In the genomic region with DNA sequence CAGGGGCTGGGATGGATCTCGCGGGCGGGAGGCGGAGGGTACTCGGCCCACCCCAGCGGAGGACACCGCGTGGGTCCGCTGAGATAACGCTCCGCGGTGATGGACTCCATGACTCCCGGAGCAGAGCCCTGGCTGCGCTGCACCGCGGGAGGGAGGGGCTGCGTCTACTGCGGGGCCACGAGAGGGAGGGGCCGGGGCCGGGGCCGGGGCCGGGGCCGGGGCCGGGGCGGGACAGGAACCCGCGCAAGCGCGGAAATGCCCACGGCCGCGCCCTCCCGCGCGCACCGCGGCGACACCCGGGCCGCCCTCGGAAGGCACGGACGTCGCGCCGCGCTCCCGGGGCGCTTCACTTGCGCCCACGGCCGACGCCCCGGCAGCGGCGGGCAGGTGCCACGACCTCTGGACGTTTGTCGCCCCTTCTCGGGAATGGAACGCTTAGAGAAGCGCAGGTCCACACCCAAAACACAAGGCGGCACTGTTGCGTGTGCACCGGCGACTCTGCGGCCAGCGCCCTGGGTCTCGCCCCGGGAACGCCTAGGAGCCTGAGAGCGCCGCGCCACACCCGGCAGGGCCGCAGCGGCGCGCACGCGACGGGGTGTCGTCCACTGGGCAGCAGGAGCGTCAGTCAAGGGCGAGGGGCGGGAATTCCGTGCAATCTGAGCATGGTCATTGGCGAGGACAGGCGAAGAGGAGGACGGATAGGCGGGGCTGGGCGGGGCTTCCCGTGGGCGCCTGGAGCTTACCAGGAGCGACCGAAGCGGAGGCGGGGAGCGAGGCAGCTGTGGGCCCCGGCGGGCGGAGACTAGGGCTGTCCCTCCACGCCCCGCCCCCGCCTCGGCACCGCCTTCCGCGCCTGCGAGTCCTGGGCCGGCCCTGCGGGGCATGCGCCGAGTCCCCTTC, we compare ENCODE assay signal across 9 cellular contexts. TPM values are rescaled to one million over a fixed set of nuclear protein-coding genes. Genes with fewer than 3 reads are reported as not detected.
DNase-seq lines count a peak whose midpoint lies in the region; ATAC-seq, FAIRE-seq and TF ChIP-seq lines count a peak whose summit lies in the region.
"Not testable (repeated sequence)": the region's sequence is repeated elsewhere in the genome, so short reads cannot be mapped to it uniquely, and the experiment has no call there.
"Had no signal": no experiment of that assay in that cellular context is flagged by ENCODE, and none has a peak within 500 bp of the region (broad histone marks: within the 10 kb centered on the region; RNA-seq: fewer than 3 reads in every experiment).

No MANE protein-coding gene starts in this region.

- H3K27ac ChIP-seq in Panc1 (ENCODE audit: low read length), result not testable (repeated sequence)
- H3K27ac ChIP-seq in small intestine (ENCODE audit: low read depth in 1 of 2, low read length in 1 of 2), result peak overlapping the region in 1 of 2 donors; percentile 65

- peak; percentile 47 for FAIRE-seq in small intestine (lab: Jason Lieb, UNC)

- BruUV-seq in Panc1 (replicated peaks; lab: Mats Ljungman, UMichigan), result not testable (repeated sequence)

- POLR2A ChIA-PET in Panc1 (lab: Charles Lee), result not testable (repeated sequence)

- not testable (repeated sequence) for DNase-seq in Panc1 (ENCODE audit: low read depth, low spot score); Right ventricle myocardium inferior (ENCODE audit: missing footprints); small intestine

- in situ Hi-C loops in Panc1 (cut with HindIII; ENCODE audit: low pct_unique_long_range_greater_than_20kb, low sequenced_read_pairs), result not testable (repeated sequence)

- not testable (repeated sequence) for TF ChIP-seq CTCF in Panc1 (IDR thresholded peaks at IDR 0.05)

- H3K4me1 ChIP-seq in Panc1 (ENCODE audit: control insufficient read depth, insufficient read depth, low read length); small intestine (ENCODE audit: control insufficient read depth in 2 of 2, insufficient read depth in 1 of 2, low read depth in 1 of 2, low read length in 1 of 2): not testable (repeated sequence)

- H3K27me3 ChIP-seq in Panc1 (ENCODE audit: control insufficient read depth, insufficient read depth, low read length); small intestine (ENCODE audit: control insufficient read depth in 2 of 2, insufficient read depth in 2 of 2, low read length in 2 of 2): not testable (repeated sequence)

- WGBS in small intestine, 3 donors, result 0 to 40% (median 0%) methylated on average over 1 to 18 of the region's 115 CpGs

- not testable (repeated sequence) for H3K9me3 ChIP-seq in Panc1 (ENCODE audit: control insufficient read depth, insufficient read depth, low read depth, low read length); small intestine (ENCODE audit: control insufficient read depth, low read depth)

- ATAC-seq in GM18511 (IDR thresholded peaks at IDR 0.05; ENCODE audit: unreplicated experiment) (peak; percentile 77), GM21526 (IDR thresholded peaks at IDR 0.05; ENCODE audit: low FRiP score, unreplicated experiment) (peak; percentile 53), HG03039 (IDR thresholded peaks at IDR 0.05; ENCODE audit: unreplicated experiment) (peak; percentile 65), Panc1 (peak; percentile 88), Right ventricle myocardium inferior (peak; percentile 91)

- peak overlapping the region in 1 of 2 experiments; percentile 18; a peak in 1 of 4 replicates for H3K4me3 ChIP-seq in Panc1 (ENCODE audit: low read depth in 2 of 2, low read length in 2 of 2)
- not testable (repeated sequence) for H3K4me3 ChIP-seq in small intestine (ENCODE audit: low read depth in 1 of 2, low read length in 2 of 2)

- not testable (repeated sequence) for H3K36me3 ChIP-seq in Panc1 (ENCODE audit: control insufficient read depth, insufficient read depth, low read length); small intestine (ENCODE audit: control insufficient read depth in 2 of 2, insufficient read depth in 2 of 2, low read length in 2 of 2)

- intact Hi-C loops in Panc1 (cut with micrococcal nuclease; ENCODE audit: unreplicated experiment); Right ventricle myocardium inferior (cut with DNase I): not testable (repeated sequence)

- CTCF ChIA-PET in Panc1 (lab: Charles Lee), result not testable (repeated sequence)

RNA-seq across cellular contexts. Expression of a gene that starts 32.8 kb away (rescaled TPM):
- 920 TPM for total RNA-seq in Panc1 (2021; ENCODE audit: unreplicated experiment)
- 914 TPM for polyA plus RNA-seq in Panc1 (2012; ENCODE audit: insufficient read length)
- 253 TPM for total RNA-seq in Right ventricle myocardium inferior
- 100 to 1,000 TPM in 1 of 3 donors, 10 to 100 TPM in 2; 19.2 to 251 (median 48.9) TPM for polyA plus RNA-seq in small intestine

RNA-seq across cellular contexts. Expression of a gene that starts 37.4 kb away (rescaled TPM):
- total RNA-seq in Panc1 (2021; ENCODE audit: unreplicated experiment), result 178 TPM
- 209 TPM for polyA plus RNA-seq in Panc1 (2012; ENCODE audit: insufficient read length)
- 51.1 TPM for total RNA-seq in Right ventricle myocardium inferior
- 10 to 100 TPM; 37.6 to 82.3 (median 63.8) TPM for polyA plus RNA-seq in small intestine

RNA-seq across cellular contexts. Expression of a gene that starts 46.1 kb away (rescaled TPM):
- total RNA-seq in Panc1 (2021; ENCODE audit: unreplicated experiment), result not detected
- not detected for polyA plus RNA-seq in Panc1 (2012; ENCODE audit: insufficient read length)
- 13.0 TPM for total RNA-seq in Right ventricle myocardium inferior
- under 1 TPM in 1 of 3 donors, not detected in 2; 0.12 TPM for polyA plus RNA-seq in small intestine
- total RNA-seq: lung microvascular endothelial cell had no signal

RNA-seq across cellular contexts. Expression of a gene that starts 46.7 kb away (rescaled TPM):
- total RNA-seq in Panc1 (2021; ENCODE audit: unreplicated experiment) (not detected), Right ventricle myocardium inferior (not detected)
- polyA plus RNA-seq in Panc1 (2012; ENCODE audit: insufficient read length), result not detected
- not detected for polyA plus RNA-seq in small intestine
- total RNA-seq: lung microvascular endothelial cell; M059J; T-helper 1 cell treated with Interleukin-12 subunit alpha and Interleukin-12 subunit beta and Interleukin-4 antibody, amounts not matched to agents 30 ng/mL and 1 ng/mL, for 36 hours had no signal

RNA-seq across cellular contexts. Expression of a gene that starts 56.5 kb away (rescaled TPM):
- total RNA-seq in Panc1 (2021; ENCODE audit: unreplicated experiment), result 2,466 TPM
- 2,477 TPM for polyA plus RNA-seq in Panc1 (2012; ENCODE audit: insufficient read length)
- 2,181 TPM for total RNA-seq in Right ventricle myocardium inferior
- polyA plus RNA-seq in small intestine, result 1,000 to 10,000 TPM; 3,043 to 5,653 (median 5,246) TPM

Comparison
In these comparisons a context has a peak if more than half of its experiments do, and no peak if none do; other contexts are left out.
1. RNA of a gene that starts 46.1 kb away (total RNA-seq): 13.0 TPM in Right ventricle myocardium inferior (single experiment); not detected in Panc1 (single experiment); every median in the first group is over 10 times any median in the second.
2. Peak in every context shown above with its lines, with median percentiles within 50 percentile points of each other: ATAC-seq.